12 cellular contexts compared by ENCODE assay signal in the genomic region with DNA sequence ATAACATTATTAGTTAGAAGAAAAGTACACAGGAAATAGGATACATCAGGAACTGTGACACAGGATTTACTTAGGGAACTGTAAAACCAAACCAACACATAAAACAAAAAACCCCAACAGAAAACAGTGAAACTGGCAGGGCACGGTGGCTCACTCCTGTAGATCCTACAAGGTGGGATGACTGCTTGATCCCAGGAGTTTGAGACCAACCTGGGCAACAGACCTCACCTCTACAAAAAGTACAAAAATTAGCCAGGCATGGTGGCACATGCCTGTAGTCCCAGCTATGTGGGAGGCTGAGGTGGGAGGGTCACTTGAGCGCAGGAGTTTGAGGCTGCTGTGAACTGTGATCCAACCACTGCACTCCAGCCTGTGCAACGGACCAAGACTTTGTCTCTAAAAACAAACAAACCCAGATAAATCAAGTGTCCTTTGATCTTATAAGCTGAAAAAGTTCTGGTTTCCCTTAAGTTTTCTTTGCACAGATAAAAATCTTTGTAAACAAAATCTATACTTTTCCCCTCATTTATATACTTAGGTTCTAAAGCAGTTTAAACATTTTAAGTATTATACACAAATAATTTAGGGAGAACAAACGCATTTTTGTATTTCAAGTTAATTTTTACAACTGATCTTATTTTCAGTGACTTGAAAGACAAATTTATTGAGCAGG.
DNase-seq lines count a peak whose midpoint lies in the region; ATAC-seq and TF ChIP-seq lines count a peak whose summit lies in the region.
"Had no signal": no experiment of that assay in that cellular context is flagged by ENCODE, and none has a peak within 500 bp of the region (broad histone marks: within the 10 kb centered on the region; RNA-seq: fewer than 3 reads in every experiment).

No MANE protein-coding gene starts in this region.

- intact Hi-C loops in activated CD4-positive, alpha-beta memory T cell treated with anti-CD3 and anti-CD28 coated beads for 36 hours (cut with micrococcal nuclease): no loop called here
- intact Hi-C loops in left lung (cut with DNase I) (no loop called here), thyroid gland (cut with DNase I) (no loop called here)

- H3K9me3 ChIP-seq in left lung (no peaks in the 10 kb centered on the region), thyroid gland (no peaks in the 10 kb centered on the region)

- H3K4me3 ChIP-seq in left lung (no peak overlapping the region), thyroid gland (replicated peaks in 1 of 3) (no peak overlapping the region)

- POLR2A ChIA-PET in activated CD4-positive, alpha-beta memory T cell treated with anti-CD3 and anti-CD28 coated beads for 36 hours (lab: Charles Lee): no interaction called here

- H3K27me3 ChIP-seq in left lung (no peaks in the 10 kb centered on the region), thyroid gland (no peaks in the 10 kb centered on the region)

- no peak for DNase-seq in stimulated activated naive CD8-positive, alpha-beta T cell treated with anti-CD3 and anti-CD28 coated beads, Interleukin-15, Interleukin-2, amounts not matched to agents 100 U/mL and 50 U/mL, for 24 hours
- DNase-seq in activated CD4-positive, alpha-beta memory T cell treated with anti-CD3 and anti-CD28 coated beads for 36 hours: no peak
- DNase-seq in left lung (no peak), thyroid gland (peak; percentile 44 to 50), DMS114 treated with DMSO at 0.1 percent for 48 hours (lab: John Stamatoyannopoulos, UW; ENCODE audit: unreplicated experiment) (no peak), NCI-H1694 treated with DMSO at 0.1 percent for 48 hours (lab: John Stamatoyannopoulos, UW) (no peak)
- DNase-seq: stimulated activated CD4-positive, alpha-beta T cell treated with anti-CD3 and anti-CD28 coated beads, Interleukin-2, amount 100 ng/mL, for 24 hours; stimulated activated CD8-positive, alpha-beta memory T cell treated with anti-CD3 and anti-CD28 coated beads, Interleukin-4, amount 100 ng/mL, for 48 hours had no signal

- ATAC-seq in stimulated activated naive CD8-positive, alpha-beta T cell treated with anti-CD3 and anti-CD28 coated beads, Interleukin-15, Interleukin-2, amounts not matched to agents 100 U/mL and 50 U/mL, for 24 hours: no peak
- ATAC-seq in left lung (no peak), HG02840 (IDR thresholded peaks at IDR 0.05; ENCODE audit: low FRiP score, unreplicated experiment) (no peak)

- H3K4me3 Mint-ChIP-seq in stimulated activated naive CD8-positive, alpha-beta T cell treated with anti-CD3 and anti-CD28 coated beads, Interleukin-15, Interleukin-2, amounts not matched to agents 100 ng/mL and 50 ng/mL, for 24 hours: no peak overlapping the region
- no peak overlapping the region for H3K4me3 Mint-ChIP-seq in activated CD4-positive, alpha-beta memory T cell treated with anti-CD3 and anti-CD28 coated beads for 36 hours
- H3K4me3 Mint-ChIP-seq: type B pancreatic cell had no signal

- no peaks in the 10 kb centered on the region for H3K27me3 Mint-ChIP-seq in stimulated activated naive CD8-positive, alpha-beta T cell treated with anti-CD3 and anti-CD28 coated beads, Interleukin-15, Interleukin-2, amounts not matched to agents 100 ng/mL and 50 ng/mL, for 24 hours
- H3K27me3 Mint-ChIP-seq in activated CD4-positive, alpha-beta memory T cell treated with anti-CD3 and anti-CD28 coated beads for 36 hours: no peaks in the 10 kb centered on the region
- H3K27me3 Mint-ChIP-seq: type B pancreatic cell had no signal

- CTCF ChIA-PET in activated CD4-positive, alpha-beta memory T cell treated with anti-CD3 and anti-CD28 coated beads for 36 hours (lab: Charles Lee): interaction anchor here (0.8 to 1.2 kb wide), 4 partner anchors 79 to 194 kb away, joined by 3 to 6 read pairs (median 4); partner anchors contain the start of gene NME1

- peaks cover 13% of the 10 kb centered on the region for H3K4me1 Mint-ChIP-seq in stimulated activated naive CD8-positive, alpha-beta T cell treated with anti-CD3 and anti-CD28 coated beads, Interleukin-15, Interleukin-2, amounts not matched to agents 100 ng/mL and 50 ng/mL, for 24 hours (ENCODE audit: low read depth)
- H3K4me1 Mint-ChIP-seq in activated CD4-positive, alpha-beta memory T cell treated with anti-CD3 and anti-CD28 coated beads for 36 hours (ENCODE audit: low read depth): peaks cover 18% of the 10 kb centered on the region

- WGBS in thyroid gland, 2 donors: 48 to 76% methylated on average over 4 of the region's 4 CpGs

- H3K4me1 ChIP-seq in left lung: peaks cover 0 to 9% of the 10 kb centered on the region in 2 donors
- H3K4me1 ChIP-seq in thyroid gland: peaks cover 8 to 34% of the 10 kb centered on the region in 2 donors

- H3K9me3 Mint-ChIP-seq in stimulated activated naive CD8-positive, alpha-beta T cell treated with anti-CD3 and anti-CD28 coated beads, Interleukin-15, Interleukin-2, amounts not matched to agents 100 ng/mL and 50 ng/mL, for 24 hours: no peaks in the 10 kb centered on the region
- no peaks in the 10 kb centered on the region for H3K9me3 Mint-ChIP-seq in activated CD4-positive, alpha-beta memory T cell treated with anti-CD3 and anti-CD28 coated beads for 36 hours
- H3K9me3 Mint-ChIP-seq: type B pancreatic cell had no signal

- H3K27ac Mint-ChIP-seq in stimulated activated naive CD8-positive, alpha-beta T cell treated with anti-CD3 and anti-CD28 coated beads, Interleukin-15, Interleukin-2, amounts not matched to agents 100 ng/mL and 50 ng/mL, for 24 hours: peak overlapping the region; percentile 69
- peak overlapping the region; percentile 85 for H3K27ac Mint-ChIP-seq in activated CD4-positive, alpha-beta memory T cell treated with anti-CD3 and anti-CD28 coated beads for 36 hours
- H3K27ac Mint-ChIP-seq: type B pancreatic cell had no signal

- TF ChIP-seq CTCF in left lung (IDR thresholded peaks at IDR 0.05) (no peak), thyroid gland (IDR thresholded peaks at IDR 0.05) (no peak)

- H3K36me3 ChIP-seq in left lung (peaks cover 0 to 95% of the 10 kb centered on the region in 2 donors), thyroid gland (peaks cover 22 to 48% of the 10 kb centered on the region in 2 donors)

- H3K36me3 Mint-ChIP-seq in stimulated activated naive CD8-positive, alpha-beta T cell treated with anti-CD3 and anti-CD28 coated beads, Interleukin-15, Interleukin-2, amounts not matched to agents 100 ng/mL and 50 ng/mL, for 24 hours (ENCODE audit: low read depth): peaks cover 49% of the 10 kb centered on the region
- H3K36me3 Mint-ChIP-seq in activated CD4-positive, alpha-beta memory T cell treated with anti-CD3 and anti-CD28 coated beads for 36 hours: peaks cover 32% of the 10 kb centered on the region

- peak overlapping the region; percentile 0 to 38 for H3K27ac ChIP-seq in left lung
- H3K27ac ChIP-seq in thyroid gland: peak overlapping the region; percentile 42 to 68 (median 55)
- H3K27ac ChIP-seq: C4-2B had no signal

- no peak for TF ChIP-seq POLR2A in thyroid gland (IDR thresholded peaks at IDR 0.05)

Comparison
In these comparisons a context has a peak if more than half of its experiments do, and no peak if none do; other contexts are left out.
1. DNase-seq: peak in thyroid gland (2 of 2); none in stimulated activated naive CD8-positive, alpha-beta T cell treated with anti-CD3 and anti-CD28 coated beads, Interleukin-15, Interleukin-2, amounts not matched to agents 100 U/mL and 50 U/mL, for 24 hours (single experiment), activated CD4-positive, alpha-beta memory T cell treated with anti-CD3 and anti-CD28 coated beads for 36 hours (single experiment), left lung (0 of 2), DMS114 treated with DMSO at 0.1 percent for 48 hours (single experiment) and NCI-H1694 treated with DMSO at 0.1 percent for 48 hours (single experiment).